ENCODE assay signal across 11 cellular contexts in genomic region chr2:27773959-27774358, GRCh38. TPM values are rescaled to one million over a fixed set of nuclear protein-coding genes. Genes with fewer than 3 reads are reported as not detected.
DNase-seq lines count a peak whose midpoint lies in the region; ATAC-seq and TF ChIP-seq lines count a peak whose summit lies in the region.
"Had no signal": no experiment of that assay in that cellular context is flagged by ENCODE, and none has a peak within 500 bp of the region (broad histone marks: within the 10 kb centered on the region; RNA-seq: fewer than 3 reads in every experiment).

No MANE protein-coding gene starts in this region.

- H3K27me3 ChIP-seq in right cardiac atrium (ENCODE audit: control insufficient read depth, insufficient read depth) (no peaks in the 10 kb centered on the region), aorta (ENCODE audit: control insufficient read depth in 1 of 2, insufficient read depth in 2 of 2, low read length in 1 of 2) (no peaks in the 10 kb centered on the region), lower lobe of right lung (ENCODE audit: low read depth) (no peaks in the 10 kb centered on the region)

- no peaks in the 10 kb centered on the region for H3K9me3 Mint-ChIP-seq in activated naive CD8-positive, alpha-beta T cell (ENCODE audit: low read depth)

- H3K4me3 ChIP-seq in right cardiac atrium (ENCODE audit: low read length) (peak overlapping the region; percentile 56), aorta (ENCODE audit: low read length in 2 of 2) (peak overlapping the region; percentile 13 to 42), lower lobe of right lung (no peak overlapping the region)

- H3K9me3 ChIP-seq in right cardiac atrium (ENCODE audit: control insufficient read depth, low read length) (no peaks in the 10 kb centered on the region), aorta (ENCODE audit: control insufficient read depth, low read length) (no peaks in the 10 kb centered on the region), lower lobe of right lung (no peaks in the 10 kb centered on the region)

- no peaks in the 10 kb centered on the region for H3K27me3 Mint-ChIP-seq in activated naive CD8-positive, alpha-beta T cell

- peaks cover 0 to 2% of the 10 kb centered on the region in 2 donors for H3K36me3 ChIP-seq in aorta (ENCODE audit: control insufficient read depth in 1 of 2, insufficient read depth in 2 of 2, low read length in 1 of 2)
- peaks cover 39% of the 10 kb centered on the region for H3K36me3 ChIP-seq in lower lobe of right lung

- TF ChIP-seq CTCF in lower lobe of right lung (IDR thresholded peaks at IDR 0.05), result no peak

- H3K4me3 Mint-ChIP-seq in activated naive CD8-positive, alpha-beta T cell, result peak overlapping the region; percentile 98

- peak overlapping the region; percentile 41 for H3K27ac Mint-ChIP-seq in activated naive CD8-positive, alpha-beta T cell

- intact Hi-C loops in right cardiac atrium (cut with DNase I) (no loop called here), Right ventricle myocardium inferior (cut with DNase I) (loop anchor here (5.0 kb wide), 1 partner anchor 118 kb away; the partner anchor contains the start of genes BABAM2 and RBKS), aorta (cut with DNase I) (loop anchor here in 1 of 2 donors (5.0 kb wide), 1 partner anchor 37 kb away; no protein-coding TSS in a partner anchor), lower lobe of right lung (cut with DNase I) (no loop called here)

- H3K27ac ChIP-seq in right cardiac atrium (ENCODE audit: low read length), result peak overlapping the region; percentile 48
- H3K27ac ChIP-seq in aorta (ENCODE audit: low read depth in 1 of 2, low read length in 2 of 2), result peak overlapping the region; percentile 8 to 15
- no peak overlapping the region for H3K27ac ChIP-seq in lower lobe of right lung
- H3K27ac ChIP-seq: KMS-11 had no signal

- H3K4me1 ChIP-seq in right cardiac atrium (ENCODE audit: control insufficient read depth, insufficient read depth, low read length) (peaks cover 4% of the 10 kb centered on the region), aorta (ENCODE audit: control insufficient read depth in 1 of 2, insufficient read depth in 2 of 2, low read length in 2 of 2) (peaks cover 9 to 10% of the 10 kb centered on the region in 2 donors), lower lobe of right lung (peaks cover 32% of the 10 kb centered on the region)

- ATAC-seq in right cardiac atrium, result no peak
- no peak for ATAC-seq in Right ventricle myocardium inferior
- ATAC-seq in aorta (ENCODE audit: low FRiP score), result no peak
- ATAC-seq in lower lobe of right lung, result no peak
- ATAC-seq in GM21526 (IDR thresholded peaks at IDR 0.05; ENCODE audit: low FRiP score, unreplicated experiment), result no peak

- DNase-seq in right cardiac atrium, result no peak
- DNase-seq in Right ventricle myocardium inferior (ENCODE audit: missing footprints), result no peak
- DNase-seq in kidney tubule cell (ENCODE audit: low spot score), result peak; percentile 47
- no peak for DNase-seq in aorta
- DNase-seq in lower lobe of right lung, result no peak
- no peak for DNase-seq in epidermal melanocyte (ENCODE audit: insufficient read length, low spot score)
- DNase-seq: activated naive CD4-positive, alpha-beta T cell; COR-L47 had no signal

- 70% methylated on average over 5 of the region's 5 CpGs for WGBS in right cardiac atrium
- WGBS in aorta, 2 donors, result 74 to 77% methylated on average over 5 of the region's 5 CpGs

- H3K4me1 Mint-ChIP-seq in activated naive CD8-positive, alpha-beta T cell (ENCODE audit: low read depth), result peaks cover 56% of the 10 kb centered on the region

- H3K36me3 Mint-ChIP-seq in activated naive CD8-positive, alpha-beta T cell, result peaks cover 8% of the 10 kb centered on the region

RNA-seq across cellular contexts. Expression of gene MRPL33, which starts 2.4 kb away (rescaled TPM):
- 100 to 1,000 TPM; 242 to 308 (median 274) TPM for total RNA-seq in right cardiac atrium
- 596 TPM for polyA plus RNA-seq in right cardiac atrium
- total RNA-seq in Right ventricle myocardium inferior, result 360 TPM
- 100 to 1,000 TPM in 1 of 2 donors, 10 to 100 TPM in 1; 85.0 to 116 TPM for total RNA-seq in aorta
- polyA plus RNA-seq in aorta, result 100 to 1,000 TPM; 253 to 347 TPM
- 93.3 TPM for total RNA-seq in lower lobe of right lung
